In the genomic region with DNA sequence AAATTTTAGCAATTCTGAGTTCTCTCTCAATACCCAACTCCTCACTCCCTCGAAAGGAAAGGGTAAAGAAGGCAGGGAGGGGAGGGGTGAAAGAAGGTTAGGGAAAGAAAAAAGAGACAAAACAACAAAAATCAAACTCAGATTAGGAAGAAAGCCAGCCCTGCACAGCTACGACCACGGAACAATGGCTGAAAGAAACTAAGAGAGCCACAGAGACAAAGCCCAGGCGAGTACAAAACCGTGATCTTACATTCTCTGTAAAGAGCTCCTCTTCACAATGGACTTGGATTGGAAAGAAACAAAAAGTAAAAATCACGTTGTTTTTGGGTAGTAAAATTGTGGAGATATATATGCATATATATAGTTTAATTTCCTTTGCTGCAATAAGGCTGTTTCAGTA, we compare ENCODE assay signal across 22 cellular contexts. TPM values are rescaled to one million over a fixed set of nuclear protein-coding genes. Genes with fewer than 3 reads are reported as not detected.
DNase-seq lines count a peak whose midpoint lies in the region; ATAC-seq and TF ChIP-seq lines count a peak whose summit lies in the region.
"Had no signal": no experiment of that assay in that cellular context is flagged by ENCODE, and none has a peak within 500 bp of the region (broad histone marks: within the 10 kb centered on the region; RNA-seq: fewer than 3 reads in every experiment).

No MANE protein-coding gene starts in this region.

- TF ChIP-seq CTCF in H9 (conservative IDR thresholded peaks at IDR 0.05) = no peak
- TF ChIP-seq CTCF in psoas muscle (IDR thresholded peaks at IDR 0.05) = no peak
- no peak for TF ChIP-seq CTCF in osteocyte (IDR thresholded peaks at IDR 0.05)

- no peaks in the 10 kb centered on the region for H3K79me1 ChIP-seq in H9 (ENCODE audit: insufficient read depth, low read depth, low read length, poor library complexity, severe bottlenecking)
- H3K79me1 ChIP-seq in mesenchymal stem cell (replicated peaks; ENCODE audit: low read length, poor library complexity, severe bottlenecking) = peaks cover 22% of the 10 kb centered on the region

- H2AFZ ChIP-seq in H9 (ENCODE audit: low read length) (no peak overlapping the region), mesenchymal stem cell (ENCODE audit: low read depth, low read length) (no peak overlapping the region)
- H2AFZ ChIP-seq: GM23338 had no signal

- H4K5ac ChIP-seq in H9 (ENCODE audit: insufficient read length, low read depth, low read length) = no peak overlapping the region

- H4K20me1 ChIP-seq in H9 (ENCODE audit: control insufficient read depth, insufficient read depth, insufficient read length) = no peaks in the 10 kb centered on the region

- no peak overlapping the region for H3K23ac ChIP-seq in H9 (ENCODE audit: insufficient read length, low read depth, low read length)
- H3K23ac ChIP-seq in mesenchymal stem cell (ENCODE audit: low read length in 2 of 2) = no peak overlapping the region

- H2BK12ac ChIP-seq in H9 (ENCODE audit: insufficient read length, low read depth, low read length) (no peak overlapping the region), mesenchymal stem cell (ENCODE audit: low read length in 2 of 2) (no peak overlapping the region)

- H2BK120ac ChIP-seq in H9 (ENCODE audit: low read depth, low read length, poor library complexity, severe bottlenecking) (no peak overlapping the region), mesenchymal stem cell (ENCODE audit: low read depth, low read length) (no peak overlapping the region)

- H2BK15ac ChIP-seq in H9 (ENCODE audit: low read depth, low read length) (no peak overlapping the region), mesenchymal stem cell (ENCODE audit: low read depth, poor library complexity, severe bottlenecking) (no peak overlapping the region)

- H3K9ac ChIP-seq in H9 (ENCODE audit: extremely low read depth, insufficient read length, low read length) = no peak overlapping the region
- H3K9ac ChIP-seq in mesenchymal stem cell (ENCODE audit: low read length) = peak overlapping the region; percentile 66
- H3K9ac ChIP-seq: BLaER1 treated with 17β-estradiol and CSF1 and Interleukin-3, amounts not matched to agents 10 nM and 100 nM; KMS-11 had no signal

- DNase-seq in H9 (no peak), SJCRH30 (no peak), mesenchymal stem cell (no peak), psoas muscle (no peak), osteocyte (ENCODE audit: extremely low spot score, unreplicated experiment) (no peak), left cardiac atrium (no peak)
- DNase-seq: AML-193; Caco-2; CD4-positive, alpha-beta memory T cell; HCEC 1CT; MM.1S; NCI-H2029; NCI-H2227 treated with DMSO at 0.1 percent for 48 hours; NCI-H510A; NCI-H69; SHP77 had no signal

- H3K36me3 ChIP-seq in SJCRH30 = peaks cover 32% of the 10 kb centered on the region
- H3K36me3 ChIP-seq in mesenchymal stem cell (ENCODE audit: control insufficient read depth in 1 of 2, insufficient read depth in 2 of 2, low read depth in 1 of 2, low read length in 2 of 2) = peaks cover 22 to 56% of the 10 kb centered on the region in 2 experiments
- H3K36me3 ChIP-seq in psoas muscle (ENCODE audit: insufficient read depth in 1 of 2, low read depth in 1 of 2) = peaks cover 3 to 36% of the 10 kb centered on the region in 2 donors

- no peaks in the 10 kb centered on the region for H3K23me2 ChIP-seq in H9 (ENCODE audit: insufficient read length, low read depth, low read length, poor library complexity, severe bottlenecking)

- H3K4me2 ChIP-seq in H9 (ENCODE audit: insufficient read depth, insufficient read length, low read length) (no peak overlapping the region), mesenchymal stem cell (ENCODE audit: low read length, poor library complexity, severe bottlenecking) (no peak overlapping the region)
- H3K4me2 ChIP-seq: BLaER1 treated with 17β-estradiol and CSF1 and Interleukin-3, amounts not matched to agents 10 nM and 100 nM; GM23338; KMS-11 had no signal

- no peak overlapping the region for H3K56ac ChIP-seq in H9 (ENCODE audit: insufficient read length, low read depth, low read length)

- H3K4me1 ChIP-seq in H9 (ENCODE audit: insufficient read depth, low read length) = no peaks in the 10 kb centered on the region
- peaks cover 42% of the 10 kb centered on the region for H3K4me1 ChIP-seq in SJCRH30
- peaks cover 15% of the 10 kb centered on the region for H3K4me1 ChIP-seq in mesenchymal stem cell (ENCODE audit: control insufficient read depth, insufficient read depth, low read depth, low read length)
- peaks cover 72% of the 10 kb centered on the region for H3K4me1 ChIP-seq in psoas muscle
- H3K4me1 ChIP-seq: Caco-2 had no signal

- H3K27ac Mint-ChIP-seq in H9 (peak overlapping the region in 2 of 3 experiments; percentile 50 to 80; a peak in 3 of 7 replicates), osteocyte (ENCODE audit: unreplicated experiment) (no peak overlapping the region)
- H3K27ac Mint-ChIP-seq in activated T-helper 17 cell treated with anti-CD3 and anti-CD28 coated beads, Interleukin-2, amount 50 U/mL, for 72 hours = no peak overlapping the region
- H3K27ac Mint-ChIP-seq: CD4-positive, alpha-beta memory T cell; GM23338 had no signal

- H4K8ac ChIP-seq in H9 (replicated peaks; ENCODE audit: insufficient read length, low read depth, low read length) (no peak overlapping the region), mesenchymal stem cell (ENCODE audit: low read length) (no peak overlapping the region)

- ATAC-seq in psoas muscle (no peak), left cardiac atrium (no peak)
- ATAC-seq in activated T-helper 17 cell treated with anti-CD3 and anti-CD28 coated beads, Interleukin-2, amount 50 U/mL, for 72 hours (replicated peaks) = no peak

- no peak overlapping the region for H4K91ac ChIP-seq in H9 (ENCODE audit: insufficient read length, low read depth, low read length)
- H4K91ac ChIP-seq in mesenchymal stem cell (ENCODE audit: low read length) = no peak overlapping the region

- H3K4me3 ChIP-seq in SJCRH30 (no peak overlapping the region), mesenchymal stem cell (ENCODE audit: insufficient read depth in 1 of 2, low read depth in 1 of 2, low read length in 2 of 2) (no peak overlapping the region), psoas muscle (no peak overlapping the region)
- H3K4me3 ChIP-seq: BLaER1 treated with 17β-estradiol and CSF1 and Interleukin-3, amounts not matched to agents 10 nM and 100 nM; GM23338 had no signal

- H3K4me3 Mint-ChIP-seq in H9 (no peak overlapping the region), osteocyte (ENCODE audit: unreplicated experiment) (no peak overlapping the region)
- no peak overlapping the region for H3K4me3 Mint-ChIP-seq in activated T-helper 17 cell treated with anti-CD3 and anti-CD28 coated beads, Interleukin-2, amount 50 U/mL, for 72 hours
- H3K4me3 Mint-ChIP-seq: CD4-positive, alpha-beta memory T cell; GM23338; IgD-negative memory B cell had no signal

- H2AK5ac ChIP-seq in H9 (ENCODE audit: insufficient read length, low read length) = no peak overlapping the region
- no peak overlapping the region for H2AK5ac ChIP-seq in mesenchymal stem cell (ENCODE audit: low read length, severe bottlenecking)

- H3K9me3 ChIP-seq in H9 (ENCODE audit: control insufficient read depth, low read depth, low read length) (no peaks in the 10 kb centered on the region), SJCRH30 (replicated peaks) (no peaks in the 10 kb centered on the region), mesenchymal stem cell (ENCODE audit: control insufficient read depth, low read length) (no peaks in the 10 kb centered on the region), psoas muscle (no peaks in the 10 kb centered on the region)
- H3K9me3 ChIP-seq: BLaER1 treated with 17β-estradiol and CSF1 and Interleukin-3, amounts not matched to agents 10 nM and 100 nM; Caco-2 had no signal

- H3K14ac ChIP-seq in H9 (ENCODE audit: insufficient read depth, low read length) (no peak overlapping the region), mesenchymal stem cell (ENCODE audit: low read length in 2 of 2) (no peak overlapping the region)

- H3K18ac ChIP-seq in H9 (ENCODE audit: insufficient read length, low read depth, low read length) (no peak overlapping the region), mesenchymal stem cell (ENCODE audit: low read depth in 1 of 2, low read length in 2 of 2) (no peak overlapping the region)

- H3K27me3 Mint-ChIP-seq in H9 (ENCODE audit: low read depth) = no peaks in the 10 kb centered on the region
- no peaks in the 10 kb centered on the region for H3K27me3 Mint-ChIP-seq in osteocyte (ENCODE audit: unreplicated experiment)
- no peaks in the 10 kb centered on the region for H3K27me3 Mint-ChIP-seq in activated T-helper 17 cell treated with anti-CD3 and anti-CD28 coated beads, Interleukin-2, amount 50 U/mL, for 72 hours
- H3K27me3 Mint-ChIP-seq: CD4-positive, alpha-beta memory T cell; IgD-negative memory B cell had no signal

- H2BK5ac ChIP-seq in H9 (ENCODE audit: insufficient read length, low read length) = no peak overlapping the region
- no peak overlapping the region for H2BK5ac ChIP-seq in mesenchymal stem cell (ENCODE audit: low read depth, low read length, poor library complexity, severe bottlenecking)

- no CpG with 5 or more reads among the region's 6 CpGs for WGBS in H9 (ENCODE audit: extremely low coverage, insufficient read length, low lambda C conversion rate)
- 95% methylated on average over 4 of the region's 6 CpGs for WGBS in mesenchymal stem cell
- WGBS in psoas muscle, 3 donors = 61 to 73% (median 71%) methylated on average over 6 of the region's 6 CpGs

- H3K79me2 ChIP-seq in H9 (ENCODE audit: insufficient read depth, low read length) = peaks cover 5% of the 10 kb centered on the region

- intact Hi-C loops in psoas muscle (cut with DNase I) (loop anchor here in 1 of 2 donors (10.0 kb wide), 1 partner anchor 273 kb away; no protein-coding TSS in a partner anchor), left cardiac atrium (cut with DNase I) (no loop called here)

- no peaks in the 10 kb centered on the region for H3K9me3 Mint-ChIP-seq in H9
- H3K9me3 Mint-ChIP-seq in osteocyte (ENCODE audit: unreplicated experiment) = no peaks in the 10 kb centered on the region
- no peaks in the 10 kb centered on the region for H3K9me3 Mint-ChIP-seq in activated T-helper 17 cell treated with anti-CD3 and anti-CD28 coated beads, Interleukin-2, amount 50 U/mL, for 72 hours
- H3K9me3 Mint-ChIP-seq: CD4-positive, alpha-beta memory T cell; GM23338; IgD-negative memory B cell had no signal

- H3K27ac ChIP-seq in H9 (ENCODE audit: insufficient read length, low read depth, low read length) = no peak overlapping the region
- peak overlapping the region; percentile 93; the same call in 1 of the 2 replicates for H3K27ac ChIP-seq in SJCRH30
- H3K27ac ChIP-seq in mesenchymal stem cell (ENCODE audit: low read length, poor library complexity, severe bottlenecking) = no peak overlapping the region
- peak overlapping the region; percentile 86 for H3K27ac ChIP-seq in psoas muscle
- H3K27ac ChIP-seq: BLaER1 treated with 17β-estradiol and CSF1 and Interleukin-3, amounts not matched to agents 10 nM and 100 nM; KMS-11; RWPE1 had no signal

- H3K4ac ChIP-seq in H9 (ENCODE audit: low read depth, low read length) (no peak overlapping the region), mesenchymal stem cell (ENCODE audit: low read depth in 1 of 2, low read length in 2 of 2) (no peak overlapping the region)

- H3K36me3 Mint-ChIP-seq in H9 (ENCODE audit: insufficient read depth in 1 of 3, low read depth in 3 of 3) = peaks cover 0 to 23% (median 13%) of the 10 kb centered on the region in 3 experiments; a peak in 6 of 7 replicates
- peaks cover 15% of the 10 kb centered on the region for H3K36me3 Mint-ChIP-seq in osteocyte (ENCODE audit: unreplicated experiment)
- peaks cover 98% of the 10 kb centered on the region for H3K36me3 Mint-ChIP-seq in activated T-helper 17 cell treated with anti-CD3 and anti-CD28 coated beads, Interleukin-2, amount 50 U/mL, for 72 hours (ENCODE audit: low read depth)
- H3K36me3 Mint-ChIP-seq: IgD-negative memory B cell had no signal

- no peak overlapping the region for H2BK20ac ChIP-seq in H9 (ENCODE audit: low read depth, low read length, poor library complexity, severe bottlenecking)

- no peak overlapping the region for H3T11ph ChIP-seq in H9 (ENCODE audit: low read length)

- no peaks in the 10 kb centered on the region for H3K27me3 ChIP-seq in H9 (ENCODE audit: insufficient read depth, low read length)
- no peaks in the 10 kb centered on the region for H3K27me3 ChIP-seq in SJCRH30
- no peaks in the 10 kb centered on the region for H3K27me3 ChIP-seq in mesenchymal stem cell (ENCODE audit: control insufficient read depth in 1 of 2, insufficient read depth in 1 of 2, low read length in 2 of 2)
- no peaks in the 10 kb centered on the region for H3K27me3 ChIP-seq in psoas muscle (ENCODE audit: insufficient read depth in 3 of 3, low read length in 2 of 3)
- H3K27me3 ChIP-seq: BLaER1 treated with 17β-estradiol and CSF1 and Interleukin-3, amounts not matched to agents 10 nM and 100 nM had no signal

- peaks cover 35 to 44% of the 10 kb centered on the region in 2 experiments for H3K4me1 Mint-ChIP-seq in H9
- peaks cover 26% of the 10 kb centered on the region for H3K4me1 Mint-ChIP-seq in osteocyte (ENCODE audit: unreplicated experiment)
- H3K4me1 Mint-ChIP-seq in activated T-helper 17 cell treated with anti-CD3 and anti-CD28 coated beads, Interleukin-2, amount 50 U/mL, for 72 hours = peaks cover 23% of the 10 kb centered on the region

RNA-seq across cellular contexts. Expression of gene PSMB7, which starts 17.1 kb away (rescaled TPM):
- total RNA-seq in H9 (2021) = 209 and 216 TPM in 2 replicates
- 393 and 403 TPM in 2 replicates for total RNA-seq in SJCRH30 (2014; rRNA removed; shearing (Covaris generic))
- 179 TPM for polyA plus RNA-seq in mesenchymal stem cell (2013, experiment 1 of 2)
- polyA plus RNA-seq in mesenchymal stem cell (2013, experiment 2 of 2) = 183 TPM
- 100 to 1,000 TPM; 144 to 189 (median 168) TPM for total RNA-seq in psoas muscle
- polyA plus RNA-seq in psoas muscle = 100 to 1,000 TPM; 247 to 421 (median 332) TPM
- 140 and 151 TPM in 2 replicates for total RNA-seq in osteocyte
- 100 to 1,000 TPM; 105 to 175 TPM for total RNA-seq in activated T-helper 17 cell treated with anti-CD3 and anti-CD28 coated beads, Interleukin-2, amount 50 U/mL, for 72 hours
- total RNA-seq in left cardiac atrium = 100 to 1,000 TPM; 124 to 135 TPM

RNA-seq across cellular contexts. Expression of gene ADGRD2, which starts 52.1 kb away (rescaled TPM):
- total RNA-seq in H9 (2021) = 1.2 and 1.5 TPM in 2 replicates
- not detected in 2 replicates for total RNA-seq in SJCRH30 (2014; rRNA removed; shearing (Covaris generic))
- not detected for polyA plus RNA-seq in mesenchymal stem cell (2013, experiment 1 of 2)
- not detected for polyA plus RNA-seq in mesenchymal stem cell (2013, experiment 2 of 2)
- not detected for total RNA-seq in psoas muscle
- not detected for polyA plus RNA-seq in psoas muscle
- not detected in 2 replicates for total RNA-seq in osteocyte
- total RNA-seq in activated T-helper 17 cell treated with anti-CD3 and anti-CD28 coated beads, Interleukin-2, amount 50 U/mL, for 72 hours = not detected
- total RNA-seq in left cardiac atrium = not detected
- total RNA-seq: Caco-2; CD4-positive, alpha-beta memory T cell had no signal
- polyA plus RNA-seq: CD4-positive, alpha-beta memory T cell; IgD-negative memory B cell had no signal

Comparison
In these comparisons a context has a peak if more than half of its experiments do, and no peak if none do; other contexts are left out.
1. H3K27ac ChIP-seq: peak in SJCRH30 (single experiment) and psoas muscle (single experiment); none in H9 (single experiment) and mesenchymal stem cell (single experiment).
2. H3K27ac Mint-ChIP-seq: peak in H9 (2 of 3); none in osteocyte (single experiment) and activated T-helper 17 cell treated with anti-CD3 and anti-CD28 coated beads, Interleukin-2, amount 50 U/mL, for 72 hours (single experiment).